In the genomic region with DNA sequence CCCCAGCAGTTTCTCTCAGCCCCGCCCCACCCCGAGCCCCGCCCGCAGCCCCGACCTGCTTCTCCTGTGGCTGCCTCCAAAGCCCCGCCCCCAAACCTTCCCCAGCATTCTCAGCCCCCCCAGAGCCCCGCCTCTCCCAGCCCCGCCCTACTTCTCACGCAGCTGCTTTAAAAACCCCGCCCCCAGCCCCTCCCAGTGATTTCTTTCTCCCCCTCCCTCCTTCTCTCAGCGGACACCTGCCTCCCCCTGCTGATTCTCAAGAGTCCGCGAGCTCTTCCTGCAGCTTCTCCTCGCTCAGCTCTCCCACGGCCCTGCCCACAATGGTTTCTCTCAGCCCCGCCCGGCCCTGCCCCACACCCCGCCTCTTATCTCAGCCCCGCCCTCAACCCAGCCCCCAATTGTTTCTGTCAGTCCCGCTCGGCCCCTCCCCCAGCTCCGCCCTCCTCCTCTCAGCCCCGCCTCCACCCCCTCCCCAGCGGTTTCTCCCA, we compare ENCODE assay signal across 9 cellular contexts. TPM values are rescaled to one million over a fixed set of nuclear protein-coding genes. Genes with fewer than 3 reads are reported as not detected.
DNase-seq lines count a peak whose midpoint lies in the region; ATAC-seq, FAIRE-seq and TF ChIP-seq lines count a peak whose summit lies in the region.
"Had no signal": no experiment of that assay in that cellular context is flagged by ENCODE, and none has a peak within 500 bp of the region (broad histone marks: within the 10 kb centered on the region; RNA-seq: fewer than 3 reads in every experiment).

No MANE protein-coding gene starts in this region.

- no peaks in the 10 kb centered on the region for H3K27me3 Mint-ChIP-seq in T-helper 2 cell treated with Interferon-gamma antibody and Interleukin-4, amounts not matched to agents 5 μg/mL and 100 μg/mL, for 36 hours (ENCODE audit: low read depth)

- H3K27ac Mint-ChIP-seq in T-helper 2 cell treated with Interferon-gamma antibody and Interleukin-4, amounts not matched to agents 5 μg/mL and 100 μg/mL, for 36 hours: peak overlapping the region; percentile 100

- H3K27me3 ChIP-seq in DND-41 (ENCODE audit: insufficient read depth, low read length, poor library complexity) (no peaks in the 10 kb centered on the region), right cardiac atrium (ENCODE audit: control insufficient read depth, insufficient read depth) (no peaks in the 10 kb centered on the region)

- no peak for TF ChIP-seq CTCF in DND-41 (IDR thresholded peaks at IDR 0.05; ENCODE audit: borderline replicate concordance, extremely low read depth, low read length, poor library complexity, severe bottlenecking)
- TF ChIP-seq CTCF in HFF-Myc (IDR thresholded peaks at IDR 0.05; ENCODE audit: low read depth, low read length, missing control alignments): no peak

- peaks cover 4% of the 10 kb centered on the region; the same call in 1 of the 2 replicates for H4K20me1 ChIP-seq in DND-41 (ENCODE audit: insufficient read depth, low read length)

- peaks cover 8% of the 10 kb centered on the region for H3K79me2 ChIP-seq in DND-41 (ENCODE audit: insufficient read depth, low read length)

- peak overlapping the region; percentile 96 for H2AFZ ChIP-seq in DND-41 (ENCODE audit: low read depth, low read length)

- H3K4me1 ChIP-seq in DND-41 (ENCODE audit: insufficient read depth, low read length) (peaks cover 13% of the 10 kb centered on the region), right cardiac atrium (ENCODE audit: control insufficient read depth, insufficient read depth, low read length) (no peaks in the 10 kb centered on the region)

- peak overlapping the region; percentile 74 for H3K9ac ChIP-seq in DND-41 (ENCODE audit: low read depth, low read length)

- H3K9me3 Mint-ChIP-seq in T-helper 2 cell treated with Interferon-gamma antibody and Interleukin-4, amounts not matched to agents 5 μg/mL and 100 μg/mL, for 36 hours: no peaks in the 10 kb centered on the region

- no peak for FAIRE-seq in urothelium cell line (lab: Jason Lieb, UNC)

- peaks cover 1% of the 10 kb centered on the region for H3K4me1 Mint-ChIP-seq in T-helper 2 cell treated with Interferon-gamma antibody and Interleukin-4, amounts not matched to agents 5 μg/mL and 100 μg/mL, for 36 hours (ENCODE audit: low read depth)

- H3K4me3 Mint-ChIP-seq in T-helper 2 cell treated with Interferon-gamma antibody and Interleukin-4, amounts not matched to agents 5 μg/mL and 100 μg/mL, for 36 hours: peak overlapping the region; percentile 100

- H3K9me3 ChIP-seq in DND-41 (ENCODE audit: insufficient read depth, low read length, severe bottlenecking) (no peaks in the 10 kb centered on the region), right cardiac atrium (ENCODE audit: control insufficient read depth, low read length) (no peaks in the 10 kb centered on the region)

- no peaks in the 10 kb centered on the region; the same call in 1 of the 2 replicates for H3K36me3 ChIP-seq in DND-41 (ENCODE audit: insufficient read depth, low read length)

- peak overlapping the region; percentile 87 for H3K4me2 ChIP-seq in DND-41 (ENCODE audit: insufficient read depth, low read length)

- ATAC-seq in DND-41 (ENCODE audit: insufficient read depth, low read depth) (peak; percentile 50), right cardiac atrium (peak; percentile 85)

- WGBS in right cardiac atrium: 3% methylated on average over 22 of the region's 24 CpGs

- intact Hi-C loops in right cardiac atrium (cut with DNase I): no loop called here

- peak overlapping the region; percentile 66 to 94; a peak in 3 of 4 replicates for H3K4me3 ChIP-seq in DND-41 (ENCODE audit: low read depth in 1 of 2, low read length in 2 of 2)
- peak overlapping the region; percentile 66 for H3K4me3 ChIP-seq in HFF-Myc (replicated peaks; ENCODE audit: low read depth, low read length)
- peak overlapping the region; percentile 59 for H3K4me3 ChIP-seq in right cardiac atrium (ENCODE audit: low read length)

- H3K27ac ChIP-seq in DND-41 (ENCODE audit: low read length) (peak overlapping the region; percentile 86), angular gyrus (ENCODE audit: low read depth, low read length) (peak overlapping the region; percentile 92), right cardiac atrium (ENCODE audit: low read length) (peak overlapping the region; percentile 77)

- DNase-seq in DND-41 (peak; percentile 91), HFF-Myc (ENCODE audit: extremely low read depth, low read depth) (peak; percentile 31), NCI-H128 (lab: John Stamatoyannopoulos, UW; ENCODE audit: unreplicated experiment) (peak; percentile 71), right cardiac atrium (peak; percentile 93 to 97 (median 96)), pulmonary artery endothelial cell (ENCODE audit: low read depth, low spot score) (peak; percentile 64), urothelium cell line (ENCODE audit: low spot score) (peak; percentile 75)
- DNase-seq in T-helper 2 cell treated with Interferon-gamma antibody and Interleukin-4, amounts not matched to agents 5 μg/mL and 100 μg/mL, for 36 hours (ENCODE audit: low spot score): peak; percentile 73

- H3K36me3 Mint-ChIP-seq in T-helper 2 cell treated with Interferon-gamma antibody and Interleukin-4, amounts not matched to agents 5 μg/mL and 100 μg/mL, for 36 hours (ENCODE audit: low read depth): peaks cover 6% of the 10 kb centered on the region

RNA-seq across cellular contexts. Expression of gene EOLA1, which starts 0.6 kb away (rescaled TPM):
- total RNA-seq in right cardiac atrium (10 to 100 TPM; 23.8 to 29.6 (median 26.8) TPM), pulmonary artery endothelial cell (14.2 and 17.8 TPM in 2 replicates)
- polyA plus RNA-seq in right cardiac atrium: 26.0 TPM

RNA-seq across cellular contexts. Expression of gene HSFX3, which starts 9.5 kb away (rescaled TPM):
- total RNA-seq in right cardiac atrium (not detected), pulmonary artery endothelial cell (not detected in 2 replicates)
- not detected for polyA plus RNA-seq in right cardiac atrium
- total RNA-seq: subcutaneous adipose tissue had no signal

RNA-seq across cellular contexts. Expression of gene IDS, which starts 35.1 kb away (rescaled TPM):
- total RNA-seq in right cardiac atrium: 100 to 1,000 TPM in 3 of 4 donors, 10 to 100 TPM in 1; 89.7 to 107 (median 103) TPM
- 43.8 TPM for polyA plus RNA-seq in right cardiac atrium
- total RNA-seq in pulmonary artery endothelial cell: 26.3 and 35.3 TPM in 2 replicates

RNA-seq across cellular contexts. Expression of gene MAGEA9B, which starts 47.1 kb away (rescaled TPM):
- total RNA-seq in right cardiac atrium (not detected), pulmonary artery endothelial cell (not detected in 2 replicates)
- not detected for polyA plus RNA-seq in right cardiac atrium
- total RNA-seq: subcutaneous adipose tissue had no signal

RNA-seq across cellular contexts. Expression of gene HSFX2, which starts 54.9 kb away (rescaled TPM):
- total RNA-seq in right cardiac atrium (1 to 10 TPM in 2 of 4 donors, not detected in 2; 1.1 to 1.3 TPM), pulmonary artery endothelial cell (0.21 TPM in 1 of 2 replicates, not detected in the other)
- 0.77 TPM for polyA plus RNA-seq in right cardiac atrium

Comparison
In these comparisons a context has a peak if more than half of its experiments do, and no peak if none do; other contexts are left out.
1. Peak in every context shown above with its lines: DNase-seq, ATAC-seq, H3K4me3 ChIP-seq and H3K27ac ChIP-seq.
2. DNase-seq: peak in every context shown above with its lines; median percentile 96 in right cardiac atrium; 91 in DND-41; 75 in urothelium cell line; 73 in T-helper 2 cell treated with Interferon-gamma antibody and Interleukin-4, amounts not matched to agents 5 μg/mL and 100 μg/mL, for 36 hours; 71 in NCI-H128; 64 in pulmonary artery endothelial cell; 31 in HFF-Myc.